11 cellular contexts compared by ENCODE assay signal in the genomic region with DNA sequence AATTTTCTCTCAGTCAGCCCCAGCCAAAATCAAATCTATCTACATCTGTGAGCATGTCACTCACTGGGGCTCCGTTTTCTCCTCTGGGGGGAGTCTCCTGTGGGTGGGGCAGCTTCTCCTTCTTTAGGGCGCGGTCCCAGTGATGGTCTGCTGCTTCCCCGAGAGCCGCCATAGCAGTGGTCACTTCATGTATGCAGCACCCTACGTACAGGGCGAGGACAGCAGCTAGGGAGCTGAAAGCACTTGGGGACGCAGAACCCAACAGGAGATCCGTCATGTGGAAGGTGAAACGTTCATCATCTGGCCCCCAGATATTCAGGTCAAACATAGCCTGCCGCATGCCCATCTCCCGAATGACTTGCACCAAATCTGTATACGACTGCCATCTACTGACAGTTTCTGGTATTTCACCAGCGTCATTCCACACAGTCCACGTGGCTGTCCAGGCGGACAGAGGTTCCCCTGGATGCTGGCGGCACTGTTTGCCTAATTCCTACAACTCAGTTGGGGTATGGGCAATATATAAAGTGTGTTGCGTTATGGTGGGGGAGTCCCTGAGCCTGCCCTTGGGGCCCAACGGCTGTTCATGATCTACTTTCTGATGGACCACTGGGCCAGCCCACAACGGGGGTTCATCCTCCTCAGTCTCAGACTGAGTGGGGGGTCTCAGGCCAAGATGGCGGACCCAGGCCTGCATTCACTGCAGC.
DNase-seq lines count a peak whose midpoint lies in the region; ATAC-seq and TF ChIP-seq lines count a peak whose summit lies in the region.
"Had no signal": no experiment of that assay in that cellular context is flagged by ENCODE, and none has a peak within 500 bp of the region (broad histone marks: within the 10 kb centered on the region; RNA-seq: fewer than 3 reads in every experiment).

No MANE protein-coding gene starts in this region.

- no peak overlapping the region for H3K4me3 ChIP-seq in choroid plexus epithelial cell (ENCODE audit: low read depth, low read length)
- H3K4me3 ChIP-seq: skin epidermis had no signal

- intact Hi-C loops in activated CD4-positive, alpha-beta T cell treated with anti-CD3 and anti-CD28 coated beads for 36 hours (cut with DNase I, micrococcal nuclease), result no loop called here
- intact Hi-C loops in natural killer cell (cut with micrococcal nuclease), result no loop called here

- peak; percentile 24 for DNase-seq in activated CD4-positive, alpha-beta T cell treated with anti-CD3 and anti-CD28 coated beads for 36 hours
- no peak for DNase-seq in activated CD4-positive, alpha-beta T cell treated with anti-CD3 and anti-CD28 coated beads, Interleukin-2, amount 50 U/mL, for 1 hour
- peak; percentile 3 for DNase-seq in KG1 (lab: John Stamatoyannopoulos, UW)
- DNase-seq in choroid plexus epithelial cell (ENCODE audit: low read depth), result peak; percentile 57
- DNase-seq in natural killer cell, result no peak
- no peak for DNase-seq in NCI-H510A treated with DMSO at 0.1 percent for 48 hours (lab: John Stamatoyannopoulos, UW)
- no peak for DNase-seq in inferior parietal cortex (ENCODE audit: extremely low spot score)
- no peak for DNase-seq in activated gamma-delta T cell (lab: John Stamatoyannopoulos, UW)

- H3K4me3 Mint-ChIP-seq in activated CD4-positive, alpha-beta T cell treated with anti-CD3 and anti-CD28 coated beads for 36 hours, result no peak overlapping the region
- no peak overlapping the region for H3K4me3 Mint-ChIP-seq in natural killer cell
- H3K4me3 Mint-ChIP-seq: activated T-cell treated with anti-CD3 and anti-CD28 coated beads, Interleukin-2, amount 50 U/mL, for 72 hours; CD4-positive, CD25-positive, alpha-beta regulatory T cell had no signal

- TF ChIP-seq CTCF in choroid plexus epithelial cell (conservative IDR thresholded peaks at IDR 0.05; ENCODE audit: low read depth, low read length) (peak; percentile 63), natural killer cell (IDR thresholded peaks at IDR 0.05) (peak; percentile 61)

- CTCF ChIA-PET in activated CD4-positive, alpha-beta T cell treated with anti-CD3 and anti-CD28 coated beads for 36 hours (lab: Charles Lee), result no interaction called here

- no peaks in the 10 kb centered on the region for H3K4me1 Mint-ChIP-seq in activated CD4-positive, alpha-beta T cell treated with anti-CD3 and anti-CD28 coated beads for 36 hours
- no peaks in the 10 kb centered on the region for H3K4me1 Mint-ChIP-seq in natural killer cell
- H3K4me1 Mint-ChIP-seq: CD4-positive, CD25-positive, alpha-beta regulatory T cell had no signal

- no peak overlapping the region for H3K27ac Mint-ChIP-seq in activated CD4-positive, alpha-beta T cell treated with anti-CD3 and anti-CD28 coated beads for 36 hours
- no peak overlapping the region for H3K27ac Mint-ChIP-seq in natural killer cell
- H3K27ac Mint-ChIP-seq: activated T-cell treated with anti-CD3 and anti-CD28 coated beads, Interleukin-2, amount 50 U/mL, for 72 hours; CD4-positive, CD25-positive, alpha-beta regulatory T cell had no signal

- H3K36me3 Mint-ChIP-seq in activated CD4-positive, alpha-beta T cell treated with anti-CD3 and anti-CD28 coated beads for 36 hours (ENCODE audit: low read depth), result no peaks in the 10 kb centered on the region
- H3K36me3 Mint-ChIP-seq in natural killer cell, result no peaks in the 10 kb centered on the region
- H3K36me3 Mint-ChIP-seq: CD4-positive, CD25-positive, alpha-beta regulatory T cell had no signal

- no peaks in the 10 kb centered on the region for H3K27me3 Mint-ChIP-seq in activated CD4-positive, alpha-beta T cell treated with anti-CD3 and anti-CD28 coated beads for 36 hours
- peaks cover 0 to under 1% of the 10 kb centered on the region in 2 donors for H3K27me3 Mint-ChIP-seq in natural killer cell (ENCODE audit: low read depth in 2 of 2)
- H3K27me3 Mint-ChIP-seq: CD4-positive, CD25-positive, alpha-beta regulatory T cell had no signal

- H3K9me3 Mint-ChIP-seq in activated CD4-positive, alpha-beta T cell treated with anti-CD3 and anti-CD28 coated beads for 36 hours (ENCODE audit: low read depth), result no peaks in the 10 kb centered on the region
- H3K9me3 Mint-ChIP-seq in natural killer cell, result no peaks in the 10 kb centered on the region
- H3K9me3 Mint-ChIP-seq: activated T-cell treated with anti-CD3 and anti-CD28 coated beads, Interleukin-2, amount 50 U/mL, for 72 hours had no signal

- ATAC-seq in activated CD4-positive, alpha-beta T cell treated with anti-CD3 and anti-CD28 coated beads for 36 hours, result no peak
- peak in 2 of 3 donors; percentile 32 to 62 for ATAC-seq in natural killer cell
- ATAC-seq: activated T-cell treated with anti-CD3 and anti-CD28 coated beads, Interleukin-2, amount 50 U/mL, for 72 hours had no signal

- POLR2A ChIA-PET in activated CD4-positive, alpha-beta T cell treated with anti-CD3 and anti-CD28 coated beads for 36 hours (lab: Charles Lee), result no interaction called here

Comparison
In these comparisons a context has a peak if more than half of its experiments do, and no peak if none do; other contexts are left out.
1. DNase-seq: peak in activated CD4-positive, alpha-beta T cell treated with anti-CD3 and anti-CD28 coated beads for 36 hours (single experiment), KG1 (single experiment) and choroid plexus epithelial cell (single experiment); none in activated CD4-positive, alpha-beta T cell treated with anti-CD3 and anti-CD28 coated beads, Interleukin-2, amount 50 U/mL, for 1 hour (single experiment), natural killer cell (single experiment), NCI-H510A treated with DMSO at 0.1 percent for 48 hours (single experiment), inferior parietal cortex (single experiment) and activated gamma-delta T cell (single experiment).